ENCODE assay signal across 8 cellular contexts in the genomic region with DNA sequence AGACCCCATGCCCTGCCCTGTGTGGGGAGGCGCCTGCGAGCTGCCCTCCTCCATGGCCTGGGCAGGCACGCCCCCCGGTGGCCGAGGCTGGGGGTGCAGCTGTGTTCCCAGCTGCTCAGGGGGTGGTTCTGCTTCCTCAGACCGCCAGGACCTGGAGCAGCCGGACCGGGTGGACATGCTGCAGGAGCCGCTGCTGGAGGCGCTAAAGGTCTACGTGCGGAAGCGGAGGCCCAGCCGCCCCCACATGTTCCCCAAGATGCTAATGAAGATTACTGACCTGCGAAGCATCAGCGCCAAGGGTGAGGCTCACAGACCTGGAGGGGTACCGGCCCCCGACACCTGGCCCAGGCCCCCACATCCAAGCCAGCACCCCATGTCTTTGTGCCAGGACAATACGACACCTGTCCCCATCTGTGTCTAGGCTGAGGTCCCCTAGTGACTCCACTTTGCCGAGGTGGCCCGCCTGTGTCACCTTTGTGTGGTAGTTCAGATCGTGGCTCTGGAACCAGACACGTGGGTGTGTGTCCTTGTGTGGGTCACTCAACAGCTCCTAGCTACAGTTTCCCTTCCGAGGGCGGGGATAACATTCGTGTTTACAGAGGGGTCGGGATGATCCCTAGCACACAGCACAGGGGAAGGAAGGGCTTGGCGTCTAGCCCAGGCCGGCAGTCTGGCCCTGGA. TPM values are rescaled to one million over a fixed set of nuclear protein-coding genes. Genes with fewer than 3 reads are reported as not detected.
DNase-seq lines count a peak whose midpoint lies in the region; ATAC-seq and TF ChIP-seq lines count a peak whose summit lies in the region.

No MANE protein-coding gene starts in this region.

- H3K79me2 ChIP-seq in osteoblast (ENCODE audit: insufficient read depth, low read length) = peaks cover 19% of the 10 kb centered on the region

- ATAC-seq in GM18868 (IDR thresholded peaks at IDR 0.05; ENCODE audit: unreplicated experiment) = peak; percentile 38
- no peak for ATAC-seq in HG02884 (IDR thresholded peaks at IDR 0.05; ENCODE audit: unreplicated experiment)

- H3K36me3 ChIP-seq in osteoblast (ENCODE audit: insufficient read depth, low read length) = peaks cover 26% of the 10 kb centered on the region
- H3K36me3 ChIP-seq in thyroid gland = peaks cover 18 to 39% of the 10 kb centered on the region in 2 donors

- no peak overlapping the region for H2AFZ ChIP-seq in osteoblast (ENCODE audit: low read length)

- H3K4me1 ChIP-seq in osteoblast (ENCODE audit: insufficient read depth, low read length) (peaks cover 6% of the 10 kb centered on the region), thyroid gland (peaks cover 0 to 11% of the 10 kb centered on the region in 2 donors)

- H3K27me3 ChIP-seq in osteoblast (ENCODE audit: insufficient read depth, low read length) = no peaks in the 10 kb centered on the region
- H3K27me3 ChIP-seq in thyroid gland = no peaks in the 10 kb centered on the region

- no peak overlapping the region for H3K27ac ChIP-seq in osteoblast (ENCODE audit: low read depth, low read length)
- no peak overlapping the region for H3K27ac ChIP-seq in thyroid gland

- TF ChIP-seq POLR2A in thyroid gland (IDR thresholded peaks at IDR 0.05) = no peak

- no peak overlapping the region for H3K4me2 ChIP-seq in osteoblast (ENCODE audit: insufficient read depth, low read length)

- in situ Hi-C loops in ACHN (cut with HindIII; ENCODE audit: low pct_ligation_motif_present, low pct_unique_long_range_greater_than_20kb, low sequenced_read_pairs) = no loop called here

- no peak overlapping the region for H3K4me3 ChIP-seq in fibroblast of mammary gland (ENCODE audit: control insufficient read depth, low read depth, low read length)
- H3K4me3 ChIP-seq in osteoblast (ENCODE audit: insufficient read depth, low read length) = no peak overlapping the region
- H3K4me3 ChIP-seq in thyroid gland (replicated peaks in 1 of 3) = no peak overlapping the region

- H3K9me3 ChIP-seq in osteoblast (ENCODE audit: low read depth, low read length) (no peaks in the 10 kb centered on the region), thyroid gland (no peaks in the 10 kb centered on the region)

- H4K20me1 ChIP-seq in osteoblast (ENCODE audit: insufficient read depth, low read length) = peaks cover 30% of the 10 kb centered on the region

- DNase-seq in ACHN (peak; percentile 53), NOMO-1 treated with dmso at 0.1 percent for 144 hours (lab: John Stamatoyannopoulos, UW; ENCODE audit: unreplicated experiment) (peak; percentile 28), fibroblast of mammary gland (ENCODE audit: low read depth) (peak; percentile 61), osteoblast (ENCODE audit: insufficient read length, low spot score, missing footprints) (peak; percentile 98), thyroid gland (peak; percentile 69 to 71)
- DNase-seq in activated T-cell treated with anti-CD3 and anti-CD28 coated beads, Interleukin-2, amount 50 U/mL, for 48 hours = peak; percentile 90

- TF ChIP-seq CTCF in fibroblast of mammary gland (conservative IDR thresholded peaks at IDR 0.05; ENCODE audit: control insufficient read depth, insufficient read depth, low read depth, low read length) (peak; percentile 75), osteoblast (IDR thresholded peaks at IDR 0.05; ENCODE audit: extremely low read depth, low read depth, low read length) (peak; percentile 77), thyroid gland (IDR thresholded peaks at IDR 0.05) (peak; percentile 82 to 97 (median 93))

- 48 to 69% methylated on average over 14 to 16 of the region's 29 CpGs for WGBS in thyroid gland, 2 donors

- intact Hi-C loops in thyroid gland (cut with DNase I) = loop anchor here (2.0 kb wide), 1 partner anchor 52 kb away; no protein-coding TSS in a partner anchor

RNA-seq across cellular contexts. Expression of gene GJD3, which starts 9.3 kb away (rescaled TPM):
- total RNA-seq in osteoblast = 1.8 and 2.7 TPM in 2 replicates
- total RNA-seq in thyroid gland = 1 to 10 TPM; 1.6 to 3.4 (median 1.7) TPM

RNA-seq across cellular contexts. Expression of gene RARA, which starts 46.3 kb away (rescaled TPM):
- total RNA-seq in osteoblast (31.1 and 32.4 TPM in 2 replicates), thyroid gland (10 to 100 TPM; 20.0 to 60.9 (median 35.2) TPM)

Comparison
In these comparisons a context has a peak if more than half of its experiments do, and no peak if none do; other contexts are left out.
1. DNase-seq: peak in every context shown above with its lines; median percentile 98 in osteoblast; 90 in activated T-cell treated with anti-CD3 and anti-CD28 coated beads, Interleukin-2, amount 50 U/mL, for 48 hours; 70 in thyroid gland; 61 in fibroblast of mammary gland; 53 in ACHN; 28 in NOMO-1 treated with dmso at 0.1 percent for 144 hours.